Comparison of ENCODE assay signal across 21 cellular contexts in the genomic region with DNA sequence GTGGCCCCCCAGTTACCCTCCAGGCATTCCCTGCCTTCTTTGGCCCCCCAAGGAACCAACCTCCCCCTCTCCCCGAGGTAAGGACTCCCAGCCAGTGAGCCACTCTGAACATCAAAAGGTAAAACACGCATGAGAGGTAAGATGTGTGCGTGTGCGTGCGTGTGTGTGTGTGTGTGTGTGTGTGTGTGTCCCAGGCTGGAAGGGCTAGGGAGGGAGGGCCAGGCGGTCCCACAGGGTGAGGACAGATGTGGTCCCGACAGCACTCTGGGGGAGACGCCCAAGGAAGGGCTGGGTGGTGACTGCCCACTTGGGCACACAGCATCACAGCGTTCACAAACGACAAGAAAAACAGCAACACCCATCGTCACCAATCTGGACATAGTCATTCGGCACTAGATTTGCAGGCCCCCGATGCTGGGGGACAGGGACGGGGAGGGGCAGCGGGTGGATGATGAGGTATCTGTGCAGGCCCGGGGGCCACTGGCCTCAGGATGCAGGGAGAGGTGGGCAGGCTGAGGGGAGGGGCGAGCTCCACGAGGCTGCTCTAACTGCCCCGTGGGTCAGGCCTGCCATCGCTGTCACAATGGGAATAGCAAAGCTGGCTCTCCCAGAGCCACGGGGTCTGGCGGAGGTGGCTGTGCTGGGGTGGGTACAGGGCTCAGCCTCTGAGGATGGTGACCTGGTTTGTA. TPM values are rescaled to one million over a fixed set of nuclear protein-coding genes. Genes with fewer than 3 reads are reported as not detected.
DNase-seq lines count a peak whose midpoint lies in the region; ATAC-seq, FAIRE-seq and TF ChIP-seq lines count a peak whose summit lies in the region.
"Had no signal": no experiment of that assay in that cellular context is flagged by ENCODE, and none has a peak within 500 bp of the region (broad histone marks: within the 10 kb centered on the region; RNA-seq: fewer than 3 reads in every experiment).

No MANE protein-coding gene starts in this region.

- H3K27ac ChIP-seq in C4-2B (peak overlapping the region; percentile 52), endothelial cell of umbilical vein (ENCODE audit: insufficient read depth, low read depth, low read length) (no peak overlapping the region), trophoblast cell (ENCODE audit: low read depth, low read length) (peak overlapping the region; percentile 50)

- WGBS in trophoblast cell (ENCODE audit: extremely low coverage, insufficient coverage, insufficient read length), result no CpG with 5 or more reads among the region's 22 CpGs

- H3K4me1 Mint-ChIP-seq in IgD-negative memory B cell, result peaks cover 2 to 8% (median 8%) of the 10 kb centered on the region in 3 donors

- H3K27ac Mint-ChIP-seq in IgD-negative memory B cell, result peak overlapping the region; percentile 28 to 69 (median 39)
- H3K27ac Mint-ChIP-seq: activated CD4-positive, alpha-beta memory T cell treated with anti-CD3 and anti-CD28 coated beads for 36 hours had no signal

- peak overlapping the region; percentile 28 for H2BK5ac ChIP-seq in trophoblast cell (ENCODE audit: low read depth, low read length, poor library complexity)

- no peaks in the 10 kb centered on the region for H4K20me1 ChIP-seq in endothelial cell of umbilical vein (replicated peaks; ENCODE audit: control insufficient read depth, extremely low read depth, insufficient read depth, low read length)

- intact Hi-C loops in endothelial cell of umbilical vein (cut with micrococcal nuclease), result no loop called here

- H3K4me3 Mint-ChIP-seq in IgD-negative memory B cell, result no peak overlapping the region
- H3K4me3 Mint-ChIP-seq: activated CD4-positive, alpha-beta memory T cell treated with anti-CD3 and anti-CD28 coated beads for 36 hours had no signal

- TSS peak; percentile 17 for BruUV-seq in endothelial cell of umbilical vein (replicated peaks; lab: Mats Ljungman, UMichigan)

- CTCF ChIA-PET in endothelial cell of umbilical vein (lab: Charles Lee), result interaction anchor here (1.2 to 15.2 kb wide), 4 partner anchors 9 to 30 kb away, joined by 3 to 909 read pairs (median 50); no protein-coding TSS in a partner anchor

- H3K36me3 ChIP-seq in endothelial cell of umbilical vein (ENCODE audit: control insufficient read depth in 2 of 2, extremely low read depth in 1 of 2, insufficient read depth in 2 of 2, low read length in 2 of 2) (peaks cover 0 to 16% of the 10 kb centered on the region in 2 experiments), trophoblast cell (ENCODE audit: control insufficient read depth in 1 of 2, insufficient read depth in 2 of 2, low read length in 2 of 2) (peaks cover 23 to 38% of the 10 kb centered on the region in 2 experiments)

- H3K27me3 ChIP-seq in endothelial cell of umbilical vein (ENCODE audit: control insufficient read depth in 2 of 2, insufficient read depth in 2 of 2, low read length in 2 of 2) (no peaks in the 10 kb centered on the region), trophoblast cell (ENCODE audit: insufficient read depth, low read length) (no peaks in the 10 kb centered on the region)
- H3K27me3 ChIP-seq: stomach had no signal

- ATAC-seq in GM18520 (IDR thresholded peaks at IDR 0.05; ENCODE audit: unreplicated experiment) (no peak), HG02973 (IDR thresholded peaks at IDR 0.05; ENCODE audit: unreplicated experiment) (no peak)

- POLR2A ChIA-PET in endothelial cell of umbilical vein (lab: Charles Lee), result no interaction called here

- H3K9ac ChIP-seq in endothelial cell of umbilical vein (replicated peaks; ENCODE audit: extremely low read depth, insufficient read depth, low read length) (no peak overlapping the region), trophoblast cell (ENCODE audit: low read length) (no peak overlapping the region)

- H4K12ac ChIP-seq in trophoblast cell (ENCODE audit: low read depth, low read length), result no peak overlapping the region

- H4K91ac ChIP-seq in trophoblast cell (ENCODE audit: low read depth, low read length), result peak overlapping the region; percentile 49

- TF ChIP-seq CTCF in C4-2B (conservative IDR thresholded peaks at IDR 0.05), result no peak
- TF ChIP-seq CTCF in endothelial cell of umbilical vein (IDR thresholded peaks at IDR 0.05; ENCODE audit: extremely low read depth in 1 of 2, insufficient read depth in 1 of 2, low read depth in 1 of 2, low read length in 2 of 2), result no peak

- no peak for TF ChIP-seq POLR2A in endothelial cell of umbilical vein (IDR thresholded peaks at IDR 0.05; ENCODE audit: low read depth, low read length)

- H4K8ac ChIP-seq in trophoblast cell (ENCODE audit: low read depth, low read length), result peak overlapping the region; percentile 0

- H3K4me2 ChIP-seq in endothelial cell of umbilical vein (ENCODE audit: insufficient read depth, low read length) (no peak overlapping the region), trophoblast cell (ENCODE audit: low read length) (peak overlapping the region; percentile 11)

- peak overlapping the region; percentile 11 for H3K14ac ChIP-seq in trophoblast cell (ENCODE audit: low read length)

- no peaks in the 10 kb centered on the region for H3K79me2 ChIP-seq in endothelial cell of umbilical vein (ENCODE audit: control insufficient read depth, insufficient read depth, low read length)
- peaks cover 5% of the 10 kb centered on the region for H3K79me2 ChIP-seq in trophoblast cell (ENCODE audit: control insufficient read depth, insufficient read depth, low read length, poor library complexity)

- H3K79me1 ChIP-seq in trophoblast cell (ENCODE audit: low read length), result peaks cover 40% of the 10 kb centered on the region

- H2AK5ac ChIP-seq in trophoblast cell (ENCODE audit: low read length), result peak overlapping the region; percentile 6

- H3K9me3 Mint-ChIP-seq in IgD-negative memory B cell, result no peaks in the 10 kb centered on the region
- H3K9me3 Mint-ChIP-seq: activated CD4-positive, alpha-beta memory T cell treated with anti-CD3 and anti-CD28 coated beads for 36 hours had no signal

- DNase-seq in endothelial cell of umbilical vein (ENCODE audit: low read depth, low spot score) (no peak), trophoblast cell (no peak), NCI-H1694 treated with DMSO at 0.1 percent for 48 hours (lab: John Stamatoyannopoulos, UW) (no peak), NCI-H187 treated with DMSO at 0.1 percent for 48 hours (lab: John Stamatoyannopoulos, UW) (no peak)
- DNase-seq: ACHN; activated CD4-positive, alpha-beta memory T cell treated with anti-CD3 and anti-CD28 coated beads for 36 hours; C1 segment of cervical spinal cord; DMS153; GDM1; head of caudate nucleus; MM.1S; NCI-H1436 treated with DMSO at 0.1 percent for 48 hours; NCI-H774; stimulated activated CD4-positive, alpha-beta T cell treated with anti-CD3 and anti-CD28 coated beads, Interleukin-4, amount 100 ng/mL, for 4 hours; stomach had no signal

- peak overlapping the region; percentile 20 for H2BK12ac ChIP-seq in trophoblast cell (ENCODE audit: low read length)

- dilution Hi-C loops in endothelial cell of umbilical vein (cut with MboI; ENCODE audit: extremely low pct_ligation_motif_present, low sequenced_read_pairs), result no loop called here

- FAIRE-seq in endothelial cell of umbilical vein (lab: Jason Lieb, UNC), result no peak
- FAIRE-seq: GM19239, urothelium cell line had no signal

- H2BK120ac ChIP-seq in trophoblast cell (ENCODE audit: insufficient read depth, low read length, poor library complexity), result peak overlapping the region; percentile 8

- no peaks in the 10 kb centered on the region for H3K9me1 ChIP-seq in endothelial cell of umbilical vein (replicated peaks; ENCODE audit: control insufficient read depth, extremely low read depth, insufficient read depth, low read length)

- H3K9me3 ChIP-seq in endothelial cell of umbilical vein (replicated peaks; ENCODE audit: control insufficient read depth, insufficient read depth, low read length) (no peaks in the 10 kb centered on the region), trophoblast cell (ENCODE audit: insufficient read depth, low read depth, low read length) (peaks cover 2% of the 10 kb centered on the region)
- H3K9me3 ChIP-seq: stomach had no signal

- H3K23ac ChIP-seq in trophoblast cell (ENCODE audit: low read length), result no peak overlapping the region

- no peak overlapping the region for H3K4ac ChIP-seq in trophoblast cell (ENCODE audit: low read depth, low read length)

- no peak overlapping the region for H2AFZ ChIP-seq in endothelial cell of umbilical vein (ENCODE audit: low read depth, low read length)
- no peak overlapping the region for H2AFZ ChIP-seq in trophoblast cell (ENCODE audit: insufficient read depth, low read length, poor library complexity)

- H3K4me1 ChIP-seq in endothelial cell of umbilical vein (ENCODE audit: control insufficient read depth, extremely low read depth, insufficient read depth, low read length), result no peaks in the 10 kb centered on the region
- peaks cover 51 to 57% of the 10 kb centered on the region in 2 experiments for H3K4me1 ChIP-seq in trophoblast cell (ENCODE audit: control insufficient read depth in 1 of 2, insufficient read depth in 2 of 2, low read length in 2 of 2)

- H3K36me3 Mint-ChIP-seq in IgD-negative memory B cell, result peaks cover 3% of the 10 kb centered on the region

- no peaks in the 10 kb centered on the region for H3K27me3 Mint-ChIP-seq in IgD-negative memory B cell
- H3K27me3 Mint-ChIP-seq: activated CD4-positive, alpha-beta memory T cell treated with anti-CD3 and anti-CD28 coated beads for 36 hours had no signal

- H3K4me3 ChIP-seq in endothelial cell of umbilical vein (replicated peaks in 1 of 3; ENCODE audit: insufficient read depth in 1 of 3, low read depth in 1 of 3, low read length in 3 of 3) (no peak overlapping the region), trophoblast cell (ENCODE audit: low read depth, low read length) (no peak overlapping the region)
- H3K4me3 ChIP-seq: stomach had no signal

- H3K18ac ChIP-seq in trophoblast cell (ENCODE audit: low read length), result peak overlapping the region; percentile 15

RNA-seq across cellular contexts. Expression of gene MNT, which starts 16.3 kb away (rescaled TPM):
- polyA plus RNA-seq in IgD-negative memory B cell (1.6 TPM), endothelial cell of umbilical vein (4.1 and 6.6 TPM in 2 replicates)
- total RNA-seq in endothelial cell of umbilical vein, result 21.6 TPM in 2 replicates
- polyA plus RNA-seq in endothelial cell of umbilical vein (2011; cell fraction: cytosol; rRNA removed), result 3.1 and 3.8 TPM in 2 replicates
- polyA plus RNA-seq in endothelial cell of umbilical vein (2011; cell fraction: nucleus; rRNA removed), result 16.3 and 21.0 TPM in 2 replicates
- polyA plus RNA-seq in endothelial cell of umbilical vein (2012), result 8.5 and 13.1 TPM in 2 replicates
- polyA minus RNA-seq in endothelial cell of umbilical vein, result 5.5 and 8.6 TPM in 2 replicates
- 7.8 TPM for polyA minus RNA-seq in endothelial cell of umbilical vein (2011; cell fraction: cytosol; rRNA and poly(A)+ RNA removed)
- polyA minus RNA-seq in endothelial cell of umbilical vein (2011; cell fraction: nucleus; rRNA and poly(A)+ RNA removed), result 7.6 and 17.2 TPM in 2 replicates
- 16.2 and 16.6 TPM in 2 replicates for polyA plus RNA-seq in trophoblast cell (2013)

RNA-seq across cellular contexts. Expression of gene SGSM2, which starts 47.3 kb away (rescaled TPM):
- polyA plus RNA-seq in IgD-negative memory B cell, result 8.0 TPM
- total RNA-seq in endothelial cell of umbilical vein, result 61.6 and 64.3 TPM in 2 replicates
- 94.5 and 122 TPM in 2 replicates for polyA plus RNA-seq in endothelial cell of umbilical vein
- polyA plus RNA-seq in endothelial cell of umbilical vein (2011; cell fraction: cytosol; rRNA removed), result 36.9 and 56.4 TPM in 2 replicates
- 460 and 617 TPM in 2 replicates for polyA plus RNA-seq in endothelial cell of umbilical vein (2011; cell fraction: nucleus; rRNA removed)
- 51.1 and 66.4 TPM in 2 replicates for polyA plus RNA-seq in endothelial cell of umbilical vein (2012)
- 49.9 and 66.8 TPM in 2 replicates for polyA minus RNA-seq in endothelial cell of umbilical vein
- polyA minus RNA-seq in endothelial cell of umbilical vein (2011; cell fraction: cytosol; rRNA and poly(A)+ RNA removed), result 8.0 TPM
- 53.6 and 75.9 TPM in 2 replicates for polyA minus RNA-seq in endothelial cell of umbilical vein (2011; cell fraction: nucleus; rRNA and poly(A)+ RNA removed)
- polyA plus RNA-seq in trophoblast cell (2013), result 44.8 and 47.2 TPM in 2 replicates

RNA-seq across cellular contexts. Expression of gene TSR1, which starts 48.3 kb away (rescaled TPM):
- 19.9 TPM for polyA plus RNA-seq in IgD-negative memory B cell
- 35.0 and 39.9 TPM in 2 replicates for total RNA-seq in endothelial cell of umbilical vein
- 5.0 and 6.2 TPM in 2 replicates for polyA plus RNA-seq in endothelial cell of umbilical vein
- 11.3 and 11.9 TPM in 2 replicates for polyA plus RNA-seq in endothelial cell of umbilical vein (2011; cell fraction: cytosol; rRNA removed)
- polyA plus RNA-seq in endothelial cell of umbilical vein (2011; cell fraction: nucleus; rRNA removed), result 26.3 and 31.0 TPM in 2 replicates
- 29.8 and 40.8 TPM in 2 replicates for polyA plus RNA-seq in endothelial cell of umbilical vein (2012)
- polyA minus RNA-seq in endothelial cell of umbilical vein, result 18.7 and 20.1 TPM in 2 replicates
- polyA minus RNA-seq in endothelial cell of umbilical vein (2011; cell fraction: cytosol; rRNA and poly(A)+ RNA removed), result 30.8 TPM
- polyA minus RNA-seq in endothelial cell of umbilical vein (2011; cell fraction: nucleus; rRNA and poly(A)+ RNA removed), result 20.0 and 21.3 TPM in 2 replicates
- 25.0 and 26.0 TPM in 2 replicates for polyA plus RNA-seq in trophoblast cell (2013)
